2 cellular contexts compared by ENCODE assay signal in the genomic region with DNA sequence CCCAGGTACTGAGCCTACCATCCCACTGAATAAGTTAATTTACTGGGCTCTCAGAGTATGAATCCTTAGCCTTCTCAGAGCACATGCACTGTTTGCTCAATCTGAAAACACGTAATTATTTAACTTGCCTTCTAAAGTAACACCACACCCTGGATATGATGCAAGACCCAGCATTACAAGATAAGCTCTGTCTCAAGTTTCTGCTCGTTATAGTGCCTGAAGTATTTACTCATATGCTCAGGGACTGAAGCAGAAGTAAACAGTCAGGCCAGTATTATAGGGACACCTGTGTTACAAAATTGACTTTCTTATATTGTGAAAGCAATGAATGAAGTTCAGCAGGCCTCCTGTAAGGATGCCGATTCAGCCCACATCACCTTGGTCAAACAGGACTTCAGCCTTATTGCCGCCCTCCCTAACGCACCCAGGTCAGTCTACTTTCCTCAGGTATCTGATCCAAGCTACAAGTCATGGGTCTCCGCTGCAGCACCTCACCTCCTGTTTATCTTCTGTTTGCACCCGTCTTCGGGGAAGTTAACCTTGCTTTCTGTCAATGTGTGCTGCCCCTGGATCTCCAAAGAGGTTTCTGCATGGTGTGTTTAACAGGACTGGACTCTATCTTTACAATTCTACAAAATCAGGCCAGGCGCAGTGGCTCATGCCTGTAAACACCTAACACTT.
TF ChIP-seq lines count a peak whose summit lies in the region.

No MANE protein-coding gene starts in this region.

TF ChIP-seq in IMR-90, 13 proteins besides CTCF, POLR2A, EP300 and RAD21:
- TF ChIP-seq RFX5 (IDR thresholded peaks at IDR 0.05; ENCODE audit: low read depth, low read length) (no peak), CHD1 (IDR thresholded peaks at IDR 0.05; ENCODE audit: low read depth, low read length) (no peak), MAZ (IDR thresholded peaks at IDR 0.05; ENCODE audit: borderline replicate concordance, low read depth, low read length) (no peak), NFE2L2 (IDR thresholded peaks at IDR 0.05; ENCODE audit: low read depth, low read length) (no peak), RCOR1 (IDR thresholded peaks at IDR 0.05; ENCODE audit: insufficient replicate concordance, low read length) (no peak), MXI1 (IDR thresholded peaks at IDR 0.05; ENCODE audit: borderline replicate concordance, low read depth, low read length) (no peak), CEBPB (IDR thresholded peaks at IDR 0.05; ENCODE audit: low read depth, low read length) (peak; percentile 96), FOS (IDR thresholded peaks at IDR 0.05; ENCODE audit: low read depth, low read length) (no peak; the same call in 1 of the 2 replicates), SMC3 (IDR thresholded peaks at IDR 0.05; ENCODE audit: low read depth, low read length) (no peak), MAFK (IDR thresholded peaks at IDR 0.05; ENCODE audit: low read depth, low read length) (no peak), BHLHE40 (IDR thresholded peaks at IDR 0.05; ENCODE audit: low read depth, low read length) (peak; percentile 60; the same call in 1 of the 2 replicates)
- TF ChIP-seq, protein P1, sequence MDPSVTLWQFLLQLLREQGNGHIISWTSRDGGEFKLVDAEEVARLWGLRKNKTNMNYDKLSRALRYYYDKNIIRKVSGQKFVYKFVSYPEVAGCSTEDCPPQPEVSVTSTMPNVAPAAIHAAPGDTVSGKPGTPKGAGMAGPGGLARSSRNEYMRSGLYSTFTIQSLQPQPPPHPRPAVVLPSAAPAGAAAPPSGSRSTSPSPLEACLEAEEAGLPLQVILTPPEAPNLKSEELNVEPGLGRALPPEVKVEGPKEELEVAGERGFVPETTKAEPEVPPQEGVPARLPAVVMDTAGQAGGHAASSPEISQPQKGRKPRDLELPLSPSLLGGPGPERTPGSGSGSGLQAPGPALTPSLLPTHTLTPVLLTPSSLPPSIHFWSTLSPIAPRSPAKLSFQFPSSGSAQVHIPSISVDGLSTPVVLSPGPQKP (IDR thresholded peaks at IDR 0.05; ENCODE audit: borderline replicate concordance, low read depth, low read length): no peak
- TF ChIP-seq, protein P2, sequence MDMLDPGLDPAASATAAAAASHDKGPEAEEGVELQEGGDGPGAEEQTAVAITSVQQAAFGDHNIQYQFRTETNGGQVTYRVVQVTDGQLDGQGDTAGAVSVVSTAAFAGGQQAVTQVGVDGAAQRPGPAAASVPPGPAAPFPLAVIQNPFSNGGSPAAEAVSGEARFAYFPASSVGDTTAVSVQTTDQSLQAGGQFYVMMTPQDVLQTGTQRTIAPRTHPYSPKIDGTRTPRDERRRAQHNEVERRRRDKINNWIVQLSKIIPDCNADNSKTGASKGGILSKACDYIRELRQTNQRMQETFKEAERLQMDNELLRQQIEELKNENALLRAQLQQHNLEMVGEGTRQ (IDR thresholded peaks at IDR 0.05; ENCODE audit: low read depth, low read length): no peak
TF ChIP-seq in IMR-90: peak in this region for 2.

TF ChIP-seq in HepG2, 621 proteins besides CTCF, POLR2A, EP300 and RAD21 (continues in another document):
- TF ChIP-seq SOX6 (IDR thresholded peaks at IDR 0.05) (no peak), SOX6 (CRISPR knock-in tag; IDR thresholded peaks at IDR 0.05) (peak; percentile 66), HNF4G (IDR thresholded peaks at IDR 0.05; ENCODE audit: borderline replicate concordance, low read depth, low read length) (0 out of 2 replicates have a peak, but pooled peaks have one; percentile 23), HNF4G (CRISPR knock-in tag; IDR thresholded peaks at IDR 0.05; ENCODE audit: borderline replicate concordance, low read depth) (no peak), ZNF317 (CRISPR knock-in tag; IDR thresholded peaks at IDR 0.05) (no peak), SOX5 (CRISPR knock-in tag; IDR thresholded peaks at IDR 0.05; ENCODE audit: borderline replicate concordance) (peak; percentile 52; the same call in 1 of the 2 replicates), SSRP1 (CRISPR knock-in tag; IDR thresholded peaks at IDR 0.05) (0 out of 2 replicates have a peak, but pooled peaks have one; percentile 22), ZNF773 (CRISPR knock-in tag; IDR thresholded peaks at IDR 0.05; ENCODE audit: borderline replicate concordance) (no peak), FOXO1 (CRISPR knock-in tag; IDR thresholded peaks at IDR 0.05) (peak; percentile 23; the same call in 1 of the 2 replicates), FOSL2 (CRISPR knock-in tag; IDR thresholded peaks at IDR 0.05) (peak; percentile 57), ZNF12 (CRISPR knock-in tag; IDR thresholded peaks at IDR 0.05) (peak; percentile 45; the same call in 1 of the 2 replicates), SOX13 (IDR thresholded peaks at IDR 0.05) (no peak), SOX13 (CRISPR knock-in tag; conservative IDR thresholded peaks at IDR 0.05 in 1 of 2, IDR thresholded peaks at IDR 0.05 in 1 of 2) (peak in 1 of 2 experiments; percentile 54; a peak in 1 of 4 replicates), XRCC5 (optimal IDR thresholded peaks at IDR 0.05; ENCODE audit: low read length) (peak; percentile 29), CEBPG (CRISPR knock-in tag; IDR thresholded peaks at IDR 0.05) (peak; percentile 90), NCOA5 (CRISPR knock-in tag; IDR thresholded peaks at IDR 0.05) (no peak), ZNF354B (CRISPR knock-in tag; IDR thresholded peaks at IDR 0.05) (no peak), ZFP82 (CRISPR knock-in tag; IDR thresholded peaks at IDR 0.05; ENCODE audit: borderline replicate concordance) (no peak), ZSCAN29 (CRISPR knock-in tag; conservative IDR thresholded peaks at IDR 0.05) (no peak), MATR3 (CRISPR knock-in tag; IDR thresholded peaks at IDR 0.05) (no peak), RCOR2 (CRISPR knock-in tag; IDR thresholded peaks at IDR 0.05) (0 out of 2 replicates have a peak, but pooled peaks have one; percentile 28)
- TF ChIP-seq, protein P3, sequence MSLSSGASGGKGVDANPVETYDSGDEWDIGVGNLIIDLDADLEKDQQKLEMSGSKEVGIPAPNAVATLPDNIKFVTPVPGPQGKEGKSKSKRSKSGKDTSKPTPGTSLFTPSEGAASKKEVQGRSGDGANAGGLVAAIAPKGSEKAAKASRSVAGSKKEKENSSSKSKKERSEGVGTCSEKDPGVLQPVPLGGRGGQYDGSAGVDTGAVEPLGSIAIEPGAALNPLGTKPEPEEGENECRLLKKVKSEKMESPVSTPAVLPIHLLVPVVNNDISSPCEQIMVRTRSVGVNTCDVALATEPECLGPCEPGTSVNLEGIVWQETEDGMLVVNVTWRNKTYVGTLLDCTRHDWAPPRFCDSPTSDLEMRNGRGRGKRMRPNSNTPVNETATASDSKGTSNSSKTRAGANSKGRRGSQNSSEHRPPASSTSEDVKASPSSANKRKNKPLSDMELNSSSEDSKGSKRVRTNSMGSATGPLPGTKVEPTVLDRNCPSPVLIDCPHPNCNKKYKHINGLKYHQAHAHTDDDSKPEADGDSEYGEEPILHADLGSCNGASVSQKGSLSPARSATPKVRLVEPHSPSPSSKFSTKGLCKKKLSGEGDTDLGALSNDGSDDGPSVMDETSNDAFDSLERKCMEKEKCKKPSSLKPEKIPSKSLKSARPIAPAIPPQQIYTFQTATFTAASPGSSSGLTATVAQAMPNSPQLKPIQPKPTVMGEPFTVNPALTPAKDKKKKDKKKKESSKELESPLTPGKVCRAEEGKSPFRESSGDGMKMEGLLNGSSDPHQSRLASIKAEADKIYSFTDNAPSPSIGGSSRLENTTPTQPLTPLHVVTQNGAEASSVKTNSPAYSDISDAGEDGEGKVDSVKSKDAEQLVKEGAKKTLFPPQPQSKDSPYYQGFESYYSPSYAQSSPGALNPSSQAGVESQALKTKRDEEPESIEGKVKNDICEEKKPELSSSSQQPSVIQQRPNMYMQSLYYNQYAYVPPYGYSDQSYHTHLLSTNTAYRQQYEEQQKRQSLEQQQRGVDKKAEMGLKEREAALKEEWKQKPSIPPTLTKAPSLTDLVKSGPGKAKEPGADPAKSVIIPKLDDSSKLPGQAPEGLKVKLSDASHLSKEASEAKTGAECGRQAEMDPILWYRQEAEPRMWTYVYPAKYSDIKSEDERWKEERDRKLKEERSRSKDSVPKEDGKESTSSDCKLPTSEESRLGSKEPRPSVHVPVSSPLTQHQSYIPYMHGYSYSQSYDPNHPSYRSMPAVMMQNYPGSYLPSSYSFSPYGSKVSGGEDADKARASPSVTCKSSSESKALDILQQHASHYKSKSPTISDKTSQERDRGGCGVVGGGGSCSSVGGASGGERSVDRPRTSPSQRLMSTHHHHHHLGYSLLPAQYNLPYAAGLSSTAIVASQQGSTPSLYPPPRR (CRISPR knock-in tag; IDR thresholded peaks at IDR 0.05; ENCODE audit: borderline replicate concordance): peak; percentile 32; the same call in 1 of the 2 replicates
- TF ChIP-seq, protein P4, sequence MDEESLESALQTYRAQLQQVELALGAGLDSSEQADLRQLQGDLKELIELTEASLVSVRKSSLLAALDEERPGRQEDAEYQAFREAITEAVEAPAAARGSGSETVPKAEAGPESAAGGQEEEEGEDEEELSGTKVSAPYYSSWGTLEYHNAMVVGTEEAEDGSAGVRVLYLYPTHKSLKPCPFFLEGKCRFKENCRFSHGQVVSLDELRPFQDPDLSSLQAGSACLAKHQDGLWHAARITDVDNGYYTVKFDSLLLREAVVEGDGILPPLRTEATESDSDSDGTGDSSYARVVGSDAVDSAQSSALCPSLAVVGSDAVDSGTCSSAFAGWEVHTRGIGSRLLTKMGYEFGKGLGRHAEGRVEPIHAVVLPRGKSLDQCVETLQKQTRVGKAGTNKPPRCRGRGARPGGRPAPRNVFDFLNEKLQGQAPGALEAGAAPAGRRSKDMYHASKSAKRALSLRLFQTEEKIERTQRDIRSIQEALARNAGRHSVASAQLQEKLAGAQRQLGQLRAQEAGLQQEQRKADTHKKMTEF (CRISPR knock-in tag; IDR thresholded peaks at IDR 0.05): peak; percentile 47; the same call in 1 of the 2 replicates
- TF ChIP-seq, protein P5, sequence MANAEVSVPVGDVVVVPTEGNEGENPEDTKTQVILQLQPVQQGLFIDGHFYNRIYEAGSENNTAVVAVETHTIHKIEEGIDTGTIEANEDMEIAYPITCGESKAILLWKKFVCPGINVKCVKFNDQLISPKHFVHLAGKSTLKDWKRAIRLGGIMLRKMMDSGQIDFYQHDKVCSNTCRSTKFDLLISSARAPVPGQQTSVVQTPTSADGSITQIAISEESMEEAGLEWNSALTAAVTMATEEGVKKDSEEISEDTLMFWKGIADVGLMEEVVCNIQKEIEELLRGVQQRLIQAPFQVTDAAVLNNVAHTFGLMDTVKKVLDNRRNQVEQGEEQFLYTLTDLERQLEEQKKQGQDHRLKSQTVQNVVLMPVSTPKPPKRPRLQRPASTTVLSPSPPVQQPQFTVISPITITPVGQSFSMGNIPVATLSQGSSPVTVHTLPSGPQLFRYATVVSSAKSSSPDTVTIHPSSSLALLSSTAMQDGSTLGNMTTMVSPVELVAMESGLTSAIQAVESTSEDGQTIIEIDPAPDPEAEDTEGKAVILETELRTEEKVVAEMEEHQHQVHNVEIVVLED (CRISPR knock-in tag; IDR thresholded peaks at IDR 0.05; ENCODE audit: borderline replicate concordance): no peak
- TF ChIP-seq, protein P6, sequence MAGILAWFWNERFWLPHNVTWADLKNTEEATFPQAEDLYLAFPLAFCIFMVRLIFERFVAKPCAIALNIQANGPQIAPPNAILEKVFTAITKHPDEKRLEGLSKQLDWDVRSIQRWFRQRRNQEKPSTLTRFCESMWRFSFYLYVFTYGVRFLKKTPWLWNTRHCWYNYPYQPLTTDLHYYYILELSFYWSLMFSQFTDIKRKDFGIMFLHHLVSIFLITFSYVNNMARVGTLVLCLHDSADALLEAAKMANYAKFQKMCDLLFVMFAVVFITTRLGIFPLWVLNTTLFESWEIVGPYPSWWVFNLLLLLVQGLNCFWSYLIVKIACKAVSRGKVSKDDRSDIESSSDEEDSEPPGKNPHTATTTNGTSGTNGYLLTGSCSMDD (CRISPR knock-in tag; IDR thresholded peaks at IDR 0.05): no peak
- TF ChIP-seq, protein P7, sequence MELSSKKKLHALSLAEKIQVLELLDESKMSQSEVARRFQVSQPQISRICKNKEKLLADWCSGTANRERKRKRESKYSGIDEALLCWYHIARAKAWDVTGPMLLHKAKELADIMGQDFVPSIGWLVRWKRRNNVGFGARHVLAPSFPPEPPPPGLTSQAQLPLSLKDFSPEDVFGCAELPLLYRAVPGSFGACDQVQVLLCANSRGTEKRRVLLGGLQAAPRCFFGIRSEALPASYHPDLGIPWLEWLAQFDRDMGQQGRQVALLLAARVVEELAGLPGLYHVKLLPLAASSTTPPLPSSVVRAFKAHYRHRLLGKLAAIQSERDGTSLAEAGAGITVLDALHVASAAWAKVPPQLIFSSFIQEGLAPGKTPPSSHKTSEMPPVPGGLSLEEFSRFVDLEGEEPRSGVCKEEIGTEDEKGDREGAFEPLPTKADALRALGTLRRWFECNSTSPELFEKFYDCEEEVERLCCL (CRISPR knock-in tag; IDR thresholded peaks at IDR 0.05; ENCODE audit: borderline replicate concordance): no peak
- TF ChIP-seq, protein P8, sequence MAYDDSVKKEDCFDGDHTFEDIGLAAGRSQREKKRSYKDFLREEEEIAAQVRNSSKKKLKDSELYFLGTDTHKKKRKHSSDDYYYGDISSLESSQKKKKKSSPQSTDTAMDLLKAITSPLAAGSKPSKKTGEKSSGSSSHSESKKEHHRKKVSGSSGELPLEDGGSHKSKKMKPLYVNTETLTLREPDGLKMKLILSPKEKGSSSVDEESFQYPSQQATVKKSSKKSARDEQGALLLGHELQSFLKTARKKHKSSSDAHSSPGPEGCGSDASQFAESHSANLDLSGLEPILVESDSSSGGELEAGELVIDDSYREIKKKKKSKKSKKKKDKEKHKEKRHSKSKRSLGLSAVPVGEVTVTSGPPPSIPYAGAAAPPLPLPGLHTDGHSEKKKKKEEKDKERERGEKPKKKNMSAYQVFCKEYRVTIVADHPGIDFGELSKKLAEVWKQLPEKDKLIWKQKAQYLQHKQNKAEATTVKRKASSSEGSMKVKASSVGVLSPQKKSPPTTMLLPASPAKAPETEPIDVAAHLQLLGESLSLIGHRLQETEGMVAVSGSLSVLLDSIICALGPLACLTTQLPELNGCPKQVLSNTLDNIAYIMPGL (CRISPR knock-in tag; IDR thresholded peaks at IDR 0.05; ENCODE audit: borderline replicate concordance in 1 of 2, low read depth in 1 of 2): 0 out of 4 replicates have a peak, but pooled peaks of 1 of the 2 experiments have one; percentile 23
- TF ChIP-seq, protein P9, sequence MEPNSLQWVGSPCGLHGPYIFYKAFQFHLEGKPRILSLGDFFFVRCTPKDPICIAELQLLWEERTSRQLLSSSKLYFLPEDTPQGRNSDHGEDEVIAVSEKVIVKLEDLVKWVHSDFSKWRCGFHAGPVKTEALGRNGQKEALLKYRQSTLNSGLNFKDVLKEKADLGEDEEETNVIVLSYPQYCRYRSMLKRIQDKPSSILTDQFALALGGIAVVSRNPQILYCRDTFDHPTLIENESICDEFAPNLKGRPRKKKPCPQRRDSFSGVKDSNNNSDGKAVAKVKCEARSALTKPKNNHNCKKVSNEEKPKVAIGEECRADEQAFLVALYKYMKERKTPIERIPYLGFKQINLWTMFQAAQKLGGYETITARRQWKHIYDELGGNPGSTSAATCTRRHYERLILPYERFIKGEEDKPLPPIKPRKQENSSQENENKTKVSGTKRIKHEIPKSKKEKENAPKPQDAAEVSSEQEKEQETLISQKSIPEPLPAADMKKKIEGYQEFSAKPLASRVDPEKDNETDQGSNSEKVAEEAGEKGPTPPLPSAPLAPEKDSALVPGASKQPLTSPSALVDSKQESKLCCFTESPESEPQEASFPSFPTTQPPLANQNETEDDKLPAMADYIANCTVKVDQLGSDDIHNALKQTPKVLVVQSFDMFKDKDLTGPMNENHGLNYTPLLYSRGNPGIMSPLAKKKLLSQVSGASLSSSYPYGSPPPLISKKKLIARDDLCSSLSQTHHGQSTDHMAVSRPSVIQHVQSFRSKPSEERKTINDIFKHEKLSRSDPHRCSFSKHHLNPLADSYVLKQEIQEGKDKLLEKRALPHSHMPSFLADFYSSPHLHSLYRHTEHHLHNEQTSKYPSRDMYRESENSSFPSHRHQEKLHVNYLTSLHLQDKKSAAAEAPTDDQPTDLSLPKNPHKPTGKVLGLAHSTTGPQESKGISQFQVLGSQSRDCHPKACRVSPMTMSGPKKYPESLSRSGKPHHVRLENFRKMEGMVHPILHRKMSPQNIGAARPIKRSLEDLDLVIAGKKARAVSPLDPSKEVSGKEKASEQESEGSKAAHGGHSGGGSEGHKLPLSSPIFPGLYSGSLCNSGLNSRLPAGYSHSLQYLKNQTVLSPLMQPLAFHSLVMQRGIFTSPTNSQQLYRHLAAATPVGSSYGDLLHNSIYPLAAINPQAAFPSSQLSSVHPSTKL (CRISPR knock-in tag; IDR thresholded peaks at IDR 0.05): peak; percentile 84
